In genomic region chr4:119299221-119300071, GRCh38 we compare ENCODE assay signal across 8 cellular contexts. TPM values are rescaled to one million over a fixed set of nuclear protein-coding genes. Genes with fewer than 3 reads are reported as not detected.
A peak's percentile ranks its signal among the peaks of the same experiment; 100 is the strongest.
DNase-seq lines count a peak whose midpoint lies in the region; ATAC-seq and TF ChIP-seq lines count a peak whose summit lies in the region.

No MANE protein-coding gene starts in this region.

- peaks cover 2 to 17% of the 10 kb centered on the region in 2 donors for H3K4me1 ChIP-seq in lung (ENCODE audit: control insufficient read depth in 2 of 2, insufficient read depth in 2 of 2, low read length in 2 of 2)
- peaks cover 19 to 28% (median 22%) of the 10 kb centered on the region in 4 donors for H3K4me1 ChIP-seq in upper lobe of left lung

- H3K9me3 ChIP-seq in KOPT-K1 (ENCODE audit: insufficient read depth, low read length, poor library complexity, severe bottlenecking): no peaks in the 10 kb centered on the region
- H3K9me3 ChIP-seq in lung (ENCODE audit: control insufficient read depth in 2 of 2, insufficient read depth in 1 of 2, low read length in 1 of 2): no peaks in the 10 kb centered on the region
- no peaks in the 10 kb centered on the region for H3K9me3 ChIP-seq in upper lobe of left lung

- peak; percentile 22 for DNase-seq in G401 (ENCODE audit: low spot score)
- no peak for DNase-seq in caudate nucleus (lab: John Stamatoyannopoulos, UW)
- DNase-seq in lung (ENCODE audit: low spot score): no peak
- DNase-seq in upper lobe of left lung: no peak
- DNase-seq in COLO829 (ENCODE audit: low spot score): no peak
- no peak for DNase-seq in cerebellar nuclear complex (lab: John Stamatoyannopoulos, UW)

- H3K27me3 ChIP-seq in lung (ENCODE audit: control insufficient read depth, insufficient read depth) (no peaks in the 10 kb centered on the region), upper lobe of left lung (no peaks in the 10 kb centered on the region)

- peak; percentile 51 for ATAC-seq in GM21786 (IDR thresholded peaks at IDR 0.05; ENCODE audit: unreplicated experiment)
- ATAC-seq in lung (ENCODE audit: insufficient read depth, low FRiP score): no peak
- ATAC-seq in upper lobe of left lung (ENCODE audit: low FRiP score in 2 of 2): peak in 1 of 2 donors; percentile 17

- no peak for TF ChIP-seq CTCF in lung (IDR thresholded peaks at IDR 0.05; ENCODE audit: control extremely low read depth, extremely low read depth)
- no peak for TF ChIP-seq CTCF in upper lobe of left lung (IDR thresholded peaks at IDR 0.05)

- H3K27ac ChIP-seq in KOPT-K1 (ENCODE audit: low read depth, low read length, poor library complexity, severe bottlenecking): peak overlapping the region; percentile 77
- peak overlapping the region; percentile 71 for H3K27ac ChIP-seq in caudate nucleus (ENCODE audit: low read depth, low read length)
- H3K27ac ChIP-seq in lung (ENCODE audit: low read depth in 1 of 2, low read length in 1 of 2): peak overlapping the region; percentile 91 to 98
- peak overlapping the region; percentile 92 to 96 (median 94) for H3K27ac ChIP-seq in upper lobe of left lung

- TF ChIP-seq EP300 in upper lobe of left lung (IDR thresholded peaks at IDR 0.05): no peak

- in situ Hi-C loops in G401 (cut with HindIII; ENCODE audit: low sequenced_read_pairs): no loop called here

- 4 to 8% methylated on average over 12 of the region's 12 CpGs for WGBS in lung, 2 donors
- 3 to 8% methylated on average over 12 of the region's 12 CpGs for WGBS in upper lobe of left lung, 2 donors

- peak overlapping the region; percentile 83 for H3K4me3 ChIP-seq in lung
- H3K4me3 ChIP-seq in upper lobe of left lung: peak overlapping the region; percentile 52 to 77 (median 60)

- H3K36me3 ChIP-seq in KOPT-K1 (ENCODE audit: insufficient read depth, low read length) (peaks cover 30% of the 10 kb centered on the region), lung (ENCODE audit: control insufficient read depth in 2 of 2, insufficient read depth in 2 of 2, low read length in 2 of 2) (no peaks in the 10 kb centered on the region), upper lobe of left lung (peaks cover 0 to 22% (median 4%) of the 10 kb centered on the region in 4 donors)

- TF ChIP-seq POLR2A in upper lobe of left lung (IDR thresholded peaks at IDR 0.05): no peak

RNA-seq across cellular contexts. Expression of gene FABP2, which starts 22.5 kb away (rescaled TPM):
- total RNA-seq in G401 (2014; rRNA removed; shearing (Covaris generic)): not detected in 2 replicates
- total RNA-seq in lung (not detected), upper lobe of left lung (not detected)
- not detected for polyA plus RNA-seq in lung
